8 cellular contexts compared by ENCODE assay signal in genomic region chr5:91311697-91312501, GRCh38.
DNase-seq lines count a peak whose midpoint lies in the region; ATAC-seq, FAIRE-seq and TF ChIP-seq lines count a peak whose summit lies in the region.

No MANE protein-coding gene starts in this region.

- peak; percentile 92 for FAIRE-seq in RCC 7860 (lab: Jason Lieb, UNC)

- H3K4me1 Mint-ChIP-seq in osteocyte (ENCODE audit: unreplicated experiment) = peaks cover 41% of the 10 kb centered on the region

- no peaks in the 10 kb centered on the region for H3K9me3 Mint-ChIP-seq in osteocyte (ENCODE audit: unreplicated experiment)

- H3K4me1 ChIP-seq in tibial artery = peaks cover 0 to 41% (median 24%) of the 10 kb centered on the region in 4 donors

- TF ChIP-seq CTCF in foreskin fibroblast (IDR thresholded peaks at IDR 0.05; ENCODE audit: low read depth, low read length) (no peak), osteocyte (IDR thresholded peaks at IDR 0.05) (peak; percentile 30), tibial artery (IDR thresholded peaks at IDR 0.05) (no peak)

- intact Hi-C loops in tibial artery (cut with DNase I; ENCODE audit: low total_unique reads) = no loop called here

- no peaks in the 10 kb centered on the region for H3K27me3 Mint-ChIP-seq in osteocyte (ENCODE audit: unreplicated experiment)

- peak overlapping the region; percentile 12 for H3K4me3 Mint-ChIP-seq in osteocyte (ENCODE audit: unreplicated experiment)

- peak overlapping the region; percentile 93 for H3K27ac Mint-ChIP-seq in osteocyte (ENCODE audit: unreplicated experiment)

- no peaks in the 10 kb centered on the region for H3K27me3 ChIP-seq in tibial artery

- H3K4me3 ChIP-seq in foreskin fibroblast (ENCODE audit: low read depth in 1 of 2, low read length in 2 of 2) (no peak overlapping the region), tibial artery (no peak overlapping the region)

- no peaks in the 10 kb centered on the region for H3K36me3 Mint-ChIP-seq in osteocyte (ENCODE audit: unreplicated experiment)

- no peaks in the 10 kb centered on the region for H3K9me3 ChIP-seq in tibial artery

- DNase-seq in AML-193 (lab: John Stamatoyannopoulos, UW) (peak; percentile 69 to 72), RCC 7860 (ENCODE audit: low spot score) (peak; percentile 94), foreskin fibroblast (peak; percentile 99), osteocyte (ENCODE audit: extremely low spot score, unreplicated experiment) (peak; percentile 86), tibial artery (peak; percentile 85 to 90)
- DNase-seq in activated effector memory CD4-positive, alpha-beta T cell treated with Interleukin-2 at 50 U/mL for 16 hours = peak; percentile 61

- ATAC-seq in GM19035 (IDR thresholded peaks at IDR 0.05; ENCODE audit: unreplicated experiment) (peak; percentile 91), HG03196 (IDR thresholded peaks at IDR 0.05; ENCODE audit: unreplicated experiment) (peak; percentile 97)

- peak overlapping the region; percentile 75 to 78 for H3K27ac ChIP-seq in tibial artery

- no peaks in the 10 kb centered on the region for H3K36me3 ChIP-seq in tibial artery
